In the genomic region with DNA sequence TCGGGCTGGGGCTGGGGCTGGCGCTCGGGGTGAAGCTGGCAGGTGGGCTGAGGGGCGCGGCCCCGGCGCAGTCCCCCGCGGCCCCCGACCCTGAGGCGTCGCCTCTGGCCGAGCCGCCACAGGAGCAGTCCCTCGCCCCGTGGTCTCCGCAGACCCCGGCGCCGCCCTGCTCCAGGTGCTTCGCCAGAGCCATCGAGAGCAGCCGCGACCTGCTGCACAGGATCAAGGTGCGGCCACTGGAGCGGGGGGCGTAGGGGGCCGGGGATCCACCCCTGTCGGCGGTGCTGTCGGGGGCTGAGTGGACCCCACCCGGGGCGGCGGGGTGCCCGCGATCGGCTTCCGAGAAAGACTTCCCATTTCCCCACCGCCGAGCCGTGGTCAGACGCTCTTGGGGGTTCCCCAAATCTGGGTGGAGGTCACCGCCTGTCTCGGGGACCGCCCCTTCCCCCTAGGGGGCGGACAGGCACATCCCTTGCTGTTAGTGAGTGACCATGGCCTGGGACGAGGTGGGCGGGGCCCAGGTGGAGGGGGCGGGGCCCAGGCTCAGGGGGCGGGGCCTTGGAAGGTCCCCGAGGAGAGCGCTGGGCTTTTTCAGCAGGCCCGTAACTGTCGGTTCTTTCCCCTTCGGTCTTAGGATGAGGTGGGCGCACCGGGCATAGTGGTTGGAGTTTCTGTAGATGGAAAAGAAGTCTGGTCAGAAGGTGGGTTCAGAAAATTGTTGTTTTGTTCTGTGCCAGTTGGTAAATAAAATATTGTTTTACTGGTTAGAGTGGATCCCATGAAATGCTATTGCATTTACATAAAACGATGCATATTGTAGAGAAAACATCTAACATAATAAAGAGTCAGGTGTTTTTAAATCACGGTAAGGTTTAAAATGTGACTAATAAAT, we compare ENCODE assay signal across 9 cellular contexts. TPM values are rescaled to one million over a fixed set of nuclear protein-coding genes. Genes with fewer than 3 reads are reported as not detected.
DNase-seq lines count a peak whose midpoint lies in the region; ATAC-seq, FAIRE-seq and TF ChIP-seq lines count a peak whose summit lies in the region.
"Had no signal": no experiment of that assay in that cellular context is flagged by ENCODE, and none has a peak within 500 bp of the region (broad histone marks: within the 10 kb centered on the region; RNA-seq: fewer than 3 reads in every experiment).

No MANE protein-coding gene starts in this region.

- peak; percentile 84 for ATAC-seq in GM19328 (IDR thresholded peaks at IDR 0.05; ENCODE audit: unreplicated experiment)
- peak; percentile 76 for ATAC-seq in HG03460 (IDR thresholded peaks at IDR 0.05; ENCODE audit: unreplicated experiment)

- POLR2A ChIA-PET in endothelial cell of umbilical vein (lab: Charles Lee): interaction anchor here (0.7 kb wide), 1 partner anchor 35 kb away, joined by 3 read pairs; a partner anchor contains a TSS

- DNase-seq in C1 segment of cervical spinal cord (lab: John Stamatoyannopoulos, UW) (peak; percentile 12 to 81 (median 62)), NOMO-1 treated with DMSO at 0.1 percent for 48 hours (lab: John Stamatoyannopoulos, UW; ENCODE audit: unreplicated experiment) (peak; percentile 74), endothelial cell of umbilical vein (ENCODE audit: low read depth, low spot score) (peak; percentile 86), midbrain (lab: John Stamatoyannopoulos, UW) (peak; percentile 85)
- DNase-seq in activated CD8-positive, alpha-beta memory T cell treated with anti-CD3 and anti-CD28 coated beads, Interleukin-2, amount 50 U/mL, for 48 hours: peak; percentile 82
- DNase-seq in stimulated activated CD8-positive, alpha-beta memory T cell treated with anti-CD3 and anti-CD28 coated beads, Interleukin-2, amount 100 ng/mL, for 1 hour (ENCODE audit: low read depth in 2 of 2): peak; percentile 18 to 79

- intact Hi-C loops in endothelial cell of umbilical vein (cut with micrococcal nuclease): loop anchor here (1.0 kb wide), 3 partner anchors 13 to 280 kb away; a partner anchor contains a TSS

- peak; percentile 83 for FAIRE-seq in endothelial cell of umbilical vein (lab: Jason Lieb, UNC)
- FAIRE-seq: colon had no signal

- no peak for TF ChIP-seq CTCF in endothelial cell of umbilical vein (IDR thresholded peaks at IDR 0.05; ENCODE audit: extremely low read depth in 1 of 2, insufficient read depth in 1 of 2, low read depth in 1 of 2, low read length in 2 of 2)

- peak overlapping the region; percentile 68 for H2AFZ ChIP-seq in endothelial cell of umbilical vein (ENCODE audit: low read depth, low read length)

- no peaks in the 10 kb centered on the region for H3K27me3 ChIP-seq in endothelial cell of umbilical vein (ENCODE audit: control insufficient read depth in 2 of 2, insufficient read depth in 2 of 2, low read length in 2 of 2)

- peaks cover 4% of the 10 kb centered on the region for H3K9me3 ChIP-seq in endothelial cell of umbilical vein (replicated peaks; ENCODE audit: control insufficient read depth, insufficient read depth, low read length)

- TSS peak; percentile 35 for BruUV-seq in endothelial cell of umbilical vein (replicated peaks; lab: Mats Ljungman, UMichigan)

- peaks cover 4% of the 10 kb centered on the region for H3K4me1 ChIP-seq in endothelial cell of umbilical vein (ENCODE audit: control insufficient read depth, extremely low read depth, insufficient read depth, low read length)

- TF ChIP-seq POLR2A in endothelial cell of umbilical vein (IDR thresholded peaks at IDR 0.05; ENCODE audit: low read depth, low read length): peak; percentile 24

- H3K27ac ChIP-seq in endothelial cell of umbilical vein (ENCODE audit: insufficient read depth, low read depth, low read length): peak overlapping the region; percentile 61

- dilution Hi-C loops in endothelial cell of umbilical vein (cut with MboI; ENCODE audit: extremely low pct_ligation_motif_present, low sequenced_read_pairs): no loop called here

- no peaks in the 10 kb centered on the region for H3K9me1 ChIP-seq in endothelial cell of umbilical vein (replicated peaks; ENCODE audit: control insufficient read depth, extremely low read depth, insufficient read depth, low read length)

- CTCF ChIA-PET in endothelial cell of umbilical vein (lab: Charles Lee): no interaction called here

- peak overlapping the region; percentile 76 for H3K9ac ChIP-seq in endothelial cell of umbilical vein (replicated peaks; ENCODE audit: extremely low read depth, insufficient read depth, low read length)

- no peaks in the 10 kb centered on the region for H4K20me1 ChIP-seq in endothelial cell of umbilical vein (replicated peaks; ENCODE audit: control insufficient read depth, extremely low read depth, insufficient read depth, low read length)

- H3K79me2 ChIP-seq in endothelial cell of umbilical vein (ENCODE audit: control insufficient read depth, insufficient read depth, low read length): peaks cover 6% of the 10 kb centered on the region

- H3K36me3 ChIP-seq in endothelial cell of umbilical vein (ENCODE audit: control insufficient read depth in 2 of 2, extremely low read depth in 1 of 2, insufficient read depth in 2 of 2, low read length in 2 of 2): peaks cover 0 to 3% of the 10 kb centered on the region in 2 experiments

- peak overlapping the region; percentile 98 for H3K4me2 ChIP-seq in endothelial cell of umbilical vein (ENCODE audit: insufficient read depth, low read length)

- peak overlapping the region; percentile 88 to 99 (median 88) for H3K4me3 ChIP-seq in endothelial cell of umbilical vein (replicated peaks in 1 of 3; ENCODE audit: insufficient read depth in 1 of 3, low read depth in 1 of 3, low read length in 3 of 3)

TF ChIP-seq in endothelial cell of umbilical vein, 7 proteins besides CTCF, POLR2A, EP300 and RAD21:
- TF ChIP-seq EZH2 (IDR thresholded peaks at IDR 0.05; ENCODE audit: borderline replicate concordance, low read depth, low read length, severe bottlenecking): no peak
- TF ChIP-seq, protein P1, sequence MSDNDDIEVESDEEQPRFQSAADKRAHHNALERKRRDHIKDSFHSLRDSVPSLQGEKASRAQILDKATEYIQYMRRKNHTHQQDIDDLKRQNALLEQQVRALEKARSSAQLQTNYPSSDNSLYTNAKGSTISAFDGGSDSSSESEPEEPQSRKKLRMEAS (IDR thresholded peaks at IDR 0.05; ENCODE audit: insufficient read depth, insufficient read length): no peak
- TF ChIP-seq POLR2AphosphoS5 (IDR thresholded peaks at IDR 0.05; ENCODE audit: insufficient read depth, low read depth, low read length): no peak
- TF ChIP-seq MYC (IDR thresholded peaks at IDR 0.05; ENCODE audit: low read depth, low read length): no peak
- TF ChIP-seq GATA2 (IDR thresholded peaks at IDR 0.05; ENCODE audit: insufficient read depth, insufficient read length, low read depth, low read length): no peak
- TF ChIP-seq JUN (IDR thresholded peaks at IDR 0.05; ENCODE audit: borderline replicate concordance, insufficient read depth, insufficient read length, low read depth): no peak
- no peak for TF ChIP-seq FOS (IDR thresholded peaks at IDR 0.05; ENCODE audit: borderline replicate concordance, insufficient read depth, low read length)
TF ChIP-seq in endothelial cell of umbilical vein: peak in this region for 0.

RNA-seq across cellular contexts. Expression of a gene that starts 0.6 kb away (rescaled TPM):
- 26.0 and 26.1 TPM in 2 replicates for total RNA-seq in endothelial cell of umbilical vein
- 10.1 and 14.0 TPM in 2 replicates for polyA plus RNA-seq in endothelial cell of umbilical vein
- polyA plus RNA-seq in endothelial cell of umbilical vein (2011; cell fraction: cytosol; rRNA removed): 12.8 and 13.0 TPM in 2 replicates
- polyA plus RNA-seq in endothelial cell of umbilical vein (2011; cell fraction: nucleus; rRNA removed): 13.6 and 19.4 TPM in 2 replicates
- polyA plus RNA-seq in endothelial cell of umbilical vein (2012): 38.0 and 40.9 TPM in 2 replicates
- polyA minus RNA-seq in endothelial cell of umbilical vein: 6.4 and 8.7 TPM in 2 replicates
- polyA minus RNA-seq in endothelial cell of umbilical vein (2011; cell fraction: cytosol; rRNA and poly(A)+ RNA removed): 3.8 TPM
- 14.9 and 18.1 TPM in 2 replicates for polyA minus RNA-seq in endothelial cell of umbilical vein (2011; cell fraction: nucleus; rRNA and poly(A)+ RNA removed)

RNA-seq across cellular contexts. Expression of a gene that starts 35.0 kb away (rescaled TPM):
- 338 and 345 TPM in 2 replicates for total RNA-seq in endothelial cell of umbilical vein
- 163 and 170 TPM in 2 replicates for polyA plus RNA-seq in endothelial cell of umbilical vein
- polyA plus RNA-seq in endothelial cell of umbilical vein (2011; cell fraction: cytosol; rRNA removed): 317 and 375 TPM in 2 replicates
- polyA plus RNA-seq in endothelial cell of umbilical vein (2011; cell fraction: nucleus; rRNA removed): 139 and 168 TPM in 2 replicates
- 568 and 822 TPM in 2 replicates for polyA plus RNA-seq in endothelial cell of umbilical vein (2012)
- 43.9 and 45.6 TPM in 2 replicates for polyA minus RNA-seq in endothelial cell of umbilical vein
- polyA minus RNA-seq in endothelial cell of umbilical vein (2011; cell fraction: cytosol; rRNA and poly(A)+ RNA removed): 27.0 TPM
- polyA minus RNA-seq in endothelial cell of umbilical vein (2011; cell fraction: nucleus; rRNA and poly(A)+ RNA removed): 50.2 and 65.0 TPM in 2 replicates

Comparison
In these comparisons a context has a peak if more than half of its experiments do, and no peak if none do; other contexts are left out.
1. Peak in every context shown above with its lines: DNase-seq, ATAC-seq, H3K4me3 ChIP-seq and H3K27ac ChIP-seq.